33 cellular contexts compared by ENCODE assay signal in genomic region chr17:19659366-19660177, GRCh38. TPM values are rescaled to one million over a fixed set of nuclear protein-coding genes. Genes with fewer than 3 reads are reported as not detected.
DNase-seq lines count a peak whose midpoint lies in the region; ATAC-seq and TF ChIP-seq lines count a peak whose summit lies in the region.
"Had no signal": no experiment of that assay in that cellular context is flagged by ENCODE, and none has a peak within 500 bp of the region (broad histone marks: within the 10 kb centered on the region; RNA-seq: fewer than 3 reads in every experiment).

No MANE protein-coding gene starts in this region.

- in situ Hi-C loops in mammary epithelial cell (cut with MboI; ENCODE audit: low sequenced_read_pairs in 2 of 2) = loop anchor here in 1 of 2 donors (10.0 kb wide), 1 partner anchor 95 kb away; no protein-coding TSS in a partner anchor

- CTCF ChIA-PET in MCF 10A (lab: Yijun Ruan, JAX) = no interaction called here
- CTCF ChIA-PET in mammary epithelial cell (lab: Charles Lee; ENCODE audit: low non-redundant PET) = no interaction called here
- CTCF ChIA-PET in activated CD4-positive, alpha-beta T cell treated with anti-CD3 and anti-CD28 coated beads, Interleukin-2, amount 10 ng/mL, durations not matched to agents 7 days and 5 days (lab: Charles Lee) = interaction anchor here (1.5 kb wide), 1 partner anchor 11 kb away, joined by 4 read pairs; the partner anchor contains the start of gene ALDH3A2

- no peaks in the 10 kb centered on the region for H3K27me3 ChIP-seq in mammary epithelial cell (ENCODE audit: insufficient read depth, low read length)
- no peaks in the 10 kb centered on the region for H3K27me3 ChIP-seq in endodermal cell (ENCODE audit: control insufficient read depth, insufficient read depth, low read length, poor library complexity, severe bottlenecking)
- H3K27me3 ChIP-seq: suprapubic skin, vagina had no signal

- intact Hi-C loops in MCF 10A (cut with micrococcal nuclease) = no loop called here
- intact Hi-C loops in mammary epithelial cell (cut with micrococcal nuclease) = no loop called here
- intact Hi-C loops in activated T-helper 1 cell treated with anti-CD3 and anti-CD28 coated beads, Interleukin-12 subunit alpha, Interleukin-12 subunit beta, Interleukin-2, Interleukin-4 antibody, amounts not matched to agents 30 ng/mL and 10 ng/mL and 1 ng/mL, durations not matched to agents 14 hours and 24 hours and 36 hours (cut with micrococcal nuclease) = no loop called here

- H3K9me3 Mint-ChIP-seq in MCF 10A (ENCODE audit: unreplicated experiment) (no peaks in the 10 kb centered on the region), endodermal cell (peaks cover 10% of the 10 kb centered on the region), osteocyte (ENCODE audit: unreplicated experiment) (no peaks in the 10 kb centered on the region)
- no peaks in the 10 kb centered on the region for H3K9me3 Mint-ChIP-seq in activated CD4-positive, alpha-beta T cell treated with anti-CD3 and anti-CD28 coated beads, Interleukin-2, amount 10 ng/mL, durations not matched to agents 7 days and 5 days
- no peaks in the 10 kb centered on the region for H3K9me3 Mint-ChIP-seq in activated T-helper 1 cell treated with anti-CD3 and anti-CD28 coated beads, Interleukin-12 subunit alpha, Interleukin-12 subunit beta, Interleukin-2, Interleukin-4 antibody, amounts not matched to agents 30 ng/mL and 10 ng/mL and 1 ng/mL, durations not matched to agents 14 hours and 24 hours and 36 hours
- H3K9me3 Mint-ChIP-seq in effector memory CD8-positive, alpha-beta T cell = no peaks in the 10 kb centered on the region
- H3K9me3 Mint-ChIP-seq: activated B cell treated with CpG ODN at 0.5 μM for 24 hours; activated naive CD4-positive, alpha-beta T cell treated with anti-CD3 and anti-CD28 coated beads, Interleukin-2, amount 50 U/mL, for 72 hours; dendritic cell treated with granulocyte-macrophage colony-stimulating factor and Interleukin-4, amounts not matched to agents 40 ng/mL and 50 ng/mL, for 4 days; nephron; stimulated activated memory B cell treated with anti-CD40 and anti-IgM and Interleukin-4, amounts not matched to agents 10 μg/mL and 1 μg/mL and 100 μg/mL, for 72 hours had no signal

- BruUV-seq in MCF 10A (replicated peaks; lab: Mats Ljungman, UMichigan) (no TSS peak), mammary epithelial cell (replicated peaks; lab: Mats Ljungman, UMichigan) (no TSS peak)

- no peaks in the 10 kb centered on the region for H3K27me3 Mint-ChIP-seq in MCF 10A (ENCODE audit: insufficient read depth, unreplicated experiment)
- no peaks in the 10 kb centered on the region for H3K27me3 Mint-ChIP-seq in endodermal cell (ENCODE audit: insufficient read depth)
- H3K27me3 Mint-ChIP-seq in osteocyte (ENCODE audit: unreplicated experiment) = no peaks in the 10 kb centered on the region
- no peaks in the 10 kb centered on the region for H3K27me3 Mint-ChIP-seq in activated CD4-positive, alpha-beta T cell treated with anti-CD3 and anti-CD28 coated beads, Interleukin-2, amount 10 ng/mL, durations not matched to agents 7 days and 5 days
- no peaks in the 10 kb centered on the region for H3K27me3 Mint-ChIP-seq in activated T-helper 1 cell treated with anti-CD3 and anti-CD28 coated beads, Interleukin-12 subunit alpha, Interleukin-12 subunit beta, Interleukin-2, Interleukin-4 antibody, amounts not matched to agents 30 ng/mL and 10 ng/mL and 1 ng/mL, durations not matched to agents 14 hours and 24 hours and 36 hours (ENCODE audit: insufficient read depth)
- H3K27me3 Mint-ChIP-seq in effector memory CD8-positive, alpha-beta T cell = no peaks in the 10 kb centered on the region
- H3K27me3 Mint-ChIP-seq: activated B cell treated with CpG ODN at 0.5 μM for 24 hours; dendritic cell treated with granulocyte-macrophage colony-stimulating factor and Interleukin-4, amounts not matched to agents 40 ng/mL and 50 ng/mL, for 4 days; stimulated activated memory B cell treated with anti-CD40 and anti-IgM and Interleukin-4, amounts not matched to agents 10 μg/mL and 1 μg/mL and 100 μg/mL, for 72 hours had no signal

- DNase-seq in MCF 10A (ENCODE audit: unreplicated experiment) (no peak), mammary epithelial cell (no peak), endodermal cell (no peak), osteocyte (ENCODE audit: extremely low spot score, unreplicated experiment) (peak; percentile 30), GM20000 (ENCODE audit: low spot score) (no peak)
- DNase-seq in activated CD4-positive, alpha-beta T cell treated with anti-CD3 and anti-CD28 coated beads, Interleukin-2, amount 10 ng/mL, durations not matched to agents 7 days and 5 days = no peak
- DNase-seq in activated T-helper 1 cell treated with anti-CD3 and anti-CD28 coated beads, Interleukin-12 subunit alpha, Interleukin-12 subunit beta, Interleukin-2, Interleukin-4 antibody, amounts not matched to agents 30 ng/mL and 10 ng/mL and 1 ng/mL, durations not matched to agents 14 hours and 24 hours and 36 hours (ENCODE audit: low spot score) = no peak
- DNase-seq in effector memory CD8-positive, alpha-beta T cell = no peak
- DNase-seq: activated B cell treated with CpG ODN at 0.5 μM for 24 hours; activated CD4-positive, alpha-beta T cell treated with anti-CD3 and anti-CD28 coated beads, Interleukin-2, amount 50 U/mL, for 48 hours; activated CD8-positive, alpha-beta memory T cell treated with anti-CD3 and anti-CD28 coated beads, Interleukin-2, amount 50 U/mL, for 4 hours; aorta; hippocampal formation; mucosa of descending colon; NCI-H1048; NCI-H1694; NCI-H2171 treated with DMSO at 0.1 percent for 48 hours; right cardiac atrium; SIG-M5; stimulated activated CD4-positive, alpha-beta T cell treated with anti-CD3 and anti-CD28 coated beads, Interleukin-4, amount 100 ng/mL, for 4 hours; SW 1271; T1000 had no signal

- H3K4me3 ChIP-seq in mammary epithelial cell (replicated peaks in 1 of 3; ENCODE audit: insufficient read depth in 1 of 3, low read depth in 2 of 3, low read length in 3 of 3) (no peak overlapping the region), endodermal cell (ENCODE audit: low read length) (no peak overlapping the region)
- H3K4me3 ChIP-seq: mucosa of descending colon, suprapubic skin, vagina had no signal

- no peak overlapping the region for H3K4me3 Mint-ChIP-seq in MCF 10A (ENCODE audit: unreplicated experiment)
- H3K4me3 Mint-ChIP-seq in endodermal cell = no peak overlapping the region
- H3K4me3 Mint-ChIP-seq in osteocyte (ENCODE audit: unreplicated experiment) = no peak overlapping the region
- H3K4me3 Mint-ChIP-seq in activated CD4-positive, alpha-beta T cell treated with anti-CD3 and anti-CD28 coated beads, Interleukin-2, amount 10 ng/mL, durations not matched to agents 7 days and 5 days = no peak overlapping the region
- H3K4me3 Mint-ChIP-seq in activated T-helper 1 cell treated with anti-CD3 and anti-CD28 coated beads, Interleukin-12 subunit alpha, Interleukin-12 subunit beta, Interleukin-2, Interleukin-4 antibody, amounts not matched to agents 30 ng/mL and 10 ng/mL and 1 ng/mL, durations not matched to agents 14 hours and 24 hours and 36 hours = no peak overlapping the region
- H3K4me3 Mint-ChIP-seq in effector memory CD8-positive, alpha-beta T cell = no peak overlapping the region
- H3K4me3 Mint-ChIP-seq: activated B cell treated with CpG ODN at 0.5 μM for 24 hours; dendritic cell treated with granulocyte-macrophage colony-stimulating factor and Interleukin-4, amounts not matched to agents 40 ng/mL and 50 ng/mL, for 4 days; nephron; stimulated activated memory B cell treated with anti-CD40 and anti-IgM and Interleukin-4, amounts not matched to agents 10 μg/mL and 1 μg/mL and 100 μg/mL, for 72 hours had no signal

- peaks cover 98% of the 10 kb centered on the region for H3K36me3 Mint-ChIP-seq in MCF 10A (ENCODE audit: insufficient read depth, unreplicated experiment)
- peaks cover 66% of the 10 kb centered on the region for H3K36me3 Mint-ChIP-seq in endodermal cell (ENCODE audit: low read depth)
- peaks cover 62% of the 10 kb centered on the region for H3K36me3 Mint-ChIP-seq in osteocyte (ENCODE audit: unreplicated experiment)
- peaks cover 5% of the 10 kb centered on the region for H3K36me3 Mint-ChIP-seq in activated CD4-positive, alpha-beta T cell treated with anti-CD3 and anti-CD28 coated beads, Interleukin-2, amount 10 ng/mL, durations not matched to agents 7 days and 5 days (ENCODE audit: low read depth)
- H3K36me3 Mint-ChIP-seq in activated T-helper 1 cell treated with anti-CD3 and anti-CD28 coated beads, Interleukin-12 subunit alpha, Interleukin-12 subunit beta, Interleukin-2, Interleukin-4 antibody, amounts not matched to agents 30 ng/mL and 10 ng/mL and 1 ng/mL, durations not matched to agents 14 hours and 24 hours and 36 hours (ENCODE audit: low read depth) = peaks cover 18% of the 10 kb centered on the region
- H3K36me3 Mint-ChIP-seq in effector memory CD8-positive, alpha-beta T cell (ENCODE audit: insufficient read depth) = peaks cover 22% of the 10 kb centered on the region

- POLR2A ChIA-PET in MCF 10A (lab: Yijun Ruan, JAX) = interaction anchor here (0.7 to 3.4 kb wide), 4 partner anchors 8 to 147 kb away, joined by 3 to 20 read pairs (median 7); partner anchors contain the start of gene ALDH3A2
- POLR2A ChIA-PET in activated CD4-positive, alpha-beta T cell treated with anti-CD3 and anti-CD28 coated beads, Interleukin-2, amount 10 ng/mL, durations not matched to agents 7 days and 5 days (lab: Charles Lee) = no interaction called here

- TF ChIP-seq CTCF in MCF 10A (IDR thresholded peaks at IDR 0.05; ENCODE audit: unreplicated experiment) = no peak
- TF ChIP-seq CTCF in mammary epithelial cell (conservative IDR thresholded peaks at IDR 0.05 in 1 of 2, IDR thresholded peaks at IDR 0.05 in 1 of 2; ENCODE audit: extremely low read depth in 1 of 2, insufficient read depth in 1 of 2, low read depth in 1 of 2, low read length in 2 of 2) = no peak
- TF ChIP-seq CTCF in endodermal cell (conservative IDR thresholded peaks at IDR 0.05) = no peak
- TF ChIP-seq CTCF in osteocyte (IDR thresholded peaks at IDR 0.05) = no peak
- TF ChIP-seq CTCF in GM20000 (IDR thresholded peaks at IDR 0.05; ENCODE audit: extremely low read depth, missing control alignments) = no peak

- H4K20me1 ChIP-seq in mammary epithelial cell (ENCODE audit: insufficient read depth, low read length) = no peaks in the 10 kb centered on the region

- no peak overlapping the region for H3K27ac ChIP-seq in mammary epithelial cell (ENCODE audit: insufficient read depth, low read depth, low read length)
- H3K27ac ChIP-seq in endodermal cell (ENCODE audit: low read depth, low read length) = no peak overlapping the region
- H3K27ac ChIP-seq: HL-60, suprapubic skin, vagina had no signal

- WGBS in mammary epithelial cell (ENCODE audit: low coverage, missing lambda C conversion rate) = 69% methylated on average over 7 of the region's 7 CpGs
- 96% methylated on average over 7 of the region's 7 CpGs for WGBS in endodermal cell (ENCODE audit: insufficient coverage in 1 of 2, insufficient read length in 1 of 2), 2 experiments

- H3K36me3 ChIP-seq in mammary epithelial cell (ENCODE audit: insufficient read depth, low read length) = peaks cover 33% of the 10 kb centered on the region
- H3K36me3 ChIP-seq in endodermal cell (ENCODE audit: control insufficient read depth, insufficient read depth, low read length) = peaks cover 83% of the 10 kb centered on the region

- no peak overlapping the region for H2AFZ ChIP-seq in mammary epithelial cell (ENCODE audit: low read depth, low read length)

- H3K4me2 ChIP-seq in mammary epithelial cell (ENCODE audit: insufficient read depth, low read depth, low read length) = no peak overlapping the region

- dilution Hi-C loops in mammary epithelial cell (cut with HindIII; ENCODE audit: low sequenced_read_pairs) = no loop called here

- H3K9ac ChIP-seq in mammary epithelial cell (ENCODE audit: insufficient read depth, low read length) (no peak overlapping the region), endodermal cell (ENCODE audit: extremely low read depth, low read length, poor library complexity, severe bottlenecking) (no peak overlapping the region)

- no peak for ATAC-seq in effector memory CD8-positive, alpha-beta T cell (replicated peaks)
- ATAC-seq: activated naive CD4-positive, alpha-beta T cell treated with anti-CD3 and anti-CD28 coated beads, Interleukin-2, amount 50 U/mL, for 72 hours; mucosa of descending colon; right cardiac atrium; stimulated activated memory B cell treated with anti-CD40 and anti-IgM and Interleukin-4, amounts not matched to agents 10 μg/mL and 1 μg/mL and 100 μg/mL, for 72 hours had no signal

- no peaks in the 10 kb centered on the region for H3K4me1 Mint-ChIP-seq in MCF 10A (ENCODE audit: insufficient read depth, unreplicated experiment)
- H3K4me1 Mint-ChIP-seq in endodermal cell = peaks cover 11% of the 10 kb centered on the region
- no peaks in the 10 kb centered on the region for H3K4me1 Mint-ChIP-seq in osteocyte (ENCODE audit: unreplicated experiment)
- H3K4me1 Mint-ChIP-seq in activated CD4-positive, alpha-beta T cell treated with anti-CD3 and anti-CD28 coated beads, Interleukin-2, amount 10 ng/mL, durations not matched to agents 7 days and 5 days = peaks cover 2% of the 10 kb centered on the region
- no peaks in the 10 kb centered on the region for H3K4me1 Mint-ChIP-seq in activated T-helper 1 cell treated with anti-CD3 and anti-CD28 coated beads, Interleukin-12 subunit alpha, Interleukin-12 subunit beta, Interleukin-2, Interleukin-4 antibody, amounts not matched to agents 30 ng/mL and 10 ng/mL and 1 ng/mL, durations not matched to agents 14 hours and 24 hours and 36 hours (ENCODE audit: low read depth)
- peaks cover 0 to 2% of the 10 kb centered on the region in 2 donors for H3K4me1 Mint-ChIP-seq in effector memory CD8-positive, alpha-beta T cell (ENCODE audit: low read depth in 2 of 2)
- H3K4me1 Mint-ChIP-seq: nephron had no signal

- peaks cover 29% of the 10 kb centered on the region for H3K79me2 ChIP-seq in mammary epithelial cell (ENCODE audit: insufficient read depth, low read length)

- H3K4me1 ChIP-seq in mammary epithelial cell (ENCODE audit: insufficient read depth, low read length) (no peaks in the 10 kb centered on the region), endodermal cell (ENCODE audit: control insufficient read depth, insufficient read depth, low read length) (peaks cover 3% of the 10 kb centered on the region)

- H3K9me3 ChIP-seq in mammary epithelial cell (replicated peaks; ENCODE audit: insufficient read depth, low read length) (no peaks in the 10 kb centered on the region), endodermal cell (ENCODE audit: control insufficient read depth, low read length) (peaks cover 12% of the 10 kb centered on the region)
- H3K9me3 ChIP-seq: mucosa of descending colon, suprapubic skin, vagina had no signal

- H3K27ac Mint-ChIP-seq in MCF 10A (ENCODE audit: low read depth, unreplicated experiment) (peak overlapping the region; percentile 16), endodermal cell (peak overlapping the region; percentile 48), osteocyte (ENCODE audit: unreplicated experiment) (no peak overlapping the region)
- no peak overlapping the region for H3K27ac Mint-ChIP-seq in activated CD4-positive, alpha-beta T cell treated with anti-CD3 and anti-CD28 coated beads, Interleukin-2, amount 10 ng/mL, durations not matched to agents 7 days and 5 days
- H3K27ac Mint-ChIP-seq in activated T-helper 1 cell treated with anti-CD3 and anti-CD28 coated beads, Interleukin-12 subunit alpha, Interleukin-12 subunit beta, Interleukin-2, Interleukin-4 antibody, amounts not matched to agents 30 ng/mL and 10 ng/mL and 1 ng/mL, durations not matched to agents 14 hours and 24 hours and 36 hours = no peak overlapping the region
- no peak overlapping the region for H3K27ac Mint-ChIP-seq in effector memory CD8-positive, alpha-beta T cell
- H3K27ac Mint-ChIP-seq: activated B cell treated with CpG ODN at 0.5 μM for 24 hours; dendritic cell treated with granulocyte-macrophage colony-stimulating factor and Interleukin-4, amounts not matched to agents 40 ng/mL and 50 ng/mL, for 4 days; nephron; stimulated activated memory B cell treated with anti-CD40 and anti-IgM and Interleukin-4, amounts not matched to agents 10 μg/mL and 1 μg/mL and 100 μg/mL, for 72 hours had no signal

RNA-seq across cellular contexts. Expression of gene ALDH3A2, which starts 11.0 kb away (rescaled TPM):
- total RNA-seq in MCF 10A (2022) (40.3 and 50.9 TPM in 2 replicates), mammary epithelial cell (100 to 1,000 TPM in 1 of 2 donors, 10 to 100 TPM in 1; 59.5 to 212 TPM), endodermal cell (10 to 100 TPM; 26.9 to 60.1 TPM), osteocyte (87.5 and 97.1 TPM in 2 replicates)
- polyA plus RNA-seq in mammary epithelial cell = 70.0 TPM
- 158 TPM for polyA minus RNA-seq in mammary epithelial cell
- polyA plus RNA-seq in endodermal cell (2013, experiment 1 of 2) = 51.0 TPM
- 44.7 TPM for polyA plus RNA-seq in endodermal cell (2013, experiment 2 of 2)
- 10 to 100 TPM; 21.3 to 25.8 TPM for total RNA-seq in activated CD4-positive, alpha-beta T cell treated with anti-CD3 and anti-CD28 coated beads, Interleukin-2, amount 10 ng/mL, durations not matched to agents 7 days and 5 days
- total RNA-seq in activated T-helper 1 cell treated with anti-CD3 and anti-CD28 coated beads, Interleukin-12 subunit alpha, Interleukin-12 subunit beta, Interleukin-2, Interleukin-4 antibody, amounts not matched to agents 30 ng/mL and 10 ng/mL and 1 ng/mL, durations not matched to agents 14 hours and 24 hours and 36 hours = 36.5 and 38.1 TPM in 2 replicates

RNA-seq across cellular contexts. Expression of gene SLC47A2, which starts 56.8 kb away (rescaled TPM):
- total RNA-seq in MCF 10A (2022) = 0.32 and 0.54 TPM in 2 replicates
- 1 to 10 TPM; 1.5 to 9.5 TPM for total RNA-seq in mammary epithelial cell
- 0.60 TPM for polyA plus RNA-seq in mammary epithelial cell
- 3.0 TPM for polyA minus RNA-seq in mammary epithelial cell
- total RNA-seq in endodermal cell = not detected
- polyA plus RNA-seq in endodermal cell (2013, experiment 1 of 2) = not detected
- not detected for polyA plus RNA-seq in endodermal cell (2013, experiment 2 of 2)
- total RNA-seq in osteocyte = 0.16 and 0.24 TPM in 2 replicates
- not detected for total RNA-seq in activated CD4-positive, alpha-beta T cell treated with anti-CD3 and anti-CD28 coated beads, Interleukin-2, amount 10 ng/mL, durations not matched to agents 7 days and 5 days
- not detected in 2 replicates for total RNA-seq in activated T-helper 1 cell treated with anti-CD3 and anti-CD28 coated beads, Interleukin-12 subunit alpha, Interleukin-12 subunit beta, Interleukin-2, Interleukin-4 antibody, amounts not matched to agents 30 ng/mL and 10 ng/mL and 1 ng/mL, durations not matched to agents 14 hours and 24 hours and 36 hours
- total RNA-seq: activated B cell treated with CpG ODN at 0.5 μM for 24 hours; activated naive CD4-positive, alpha-beta T cell treated with anti-CD3 and anti-CD28 coated beads, Interleukin-2, amount 50 U/mL, for 72 hours; aorta; cardiac septum; H1; LHCN-M2; osteoblast; right cardiac atrium had no signal
- polyA plus RNA-seq: H1, right cardiac atrium had no signal

Comparison
In these comparisons a context has a peak if more than half of its experiments do, and no peak if none do; other contexts are left out.
1. H3K27ac Mint-ChIP-seq: peak in MCF 10A (single experiment) and endodermal cell (single experiment); none in osteocyte (single experiment), activated CD4-positive, alpha-beta T cell treated with anti-CD3 and anti-CD28 coated beads, Interleukin-2, amount 10 ng/mL, durations not matched to agents 7 days and 5 days (single experiment), activated T-helper 1 cell treated with anti-CD3 and anti-CD28 coated beads, Interleukin-12 subunit alpha, Interleukin-12 subunit beta, Interleukin-2, Interleukin-4 antibody, amounts not matched to agents 30 ng/mL and 10 ng/mL and 1 ng/mL, durations not matched to agents 14 hours and 24 hours and 36 hours (single experiment) and effector memory CD8-positive, alpha-beta T cell (0 of 2).